ENCODE assay signal across 8 cellular contexts in genomic region chr1:64019818-64020217, GRCh38.
A peak's percentile ranks its signal among the peaks of the same experiment; 100 is the strongest.
DNase-seq lines count a peak whose midpoint lies in the region; ATAC-seq, FAIRE-seq and TF ChIP-seq lines count a peak whose summit lies in the region.

No MANE protein-coding gene starts in this region.

- peaks cover 4% of the 10 kb centered on the region for H4K20me1 ChIP-seq in GM23338 (replicated peaks; ENCODE audit: insufficient read depth)

- peaks cover 21% of the 10 kb centered on the region for H3K4me1 Mint-ChIP-seq in GM23338

- 21 to 33% (median 33%) methylated on average over 2 of the region's 2 CpGs for WGBS in small intestine, 3 donors

- DNase-seq in ELR (ENCODE audit: low read depth) (peak; percentile 32), GM23338 (ENCODE audit: low spot score) (peak; percentile 41), OCI-M1 (lab: John Stamatoyannopoulos, UW) (peak; percentile 72), foreskin melanocyte (peak; percentile 72), small intestine (peak; percentile 72), NCI-H1417 treated with DMSO at 0.1 percent for 48 hours (lab: John Stamatoyannopoulos, UW) (no peak), iPS-NIHi11 (ENCODE audit: low spot score) (no peak)

- no peak for FAIRE-seq in small intestine (lab: Jason Lieb, UNC)

- no peak overlapping the region for H3K4me3 Mint-ChIP-seq in GM23338

- no peak for TF ChIP-seq CTCF in GM23338 (conservative IDR thresholded peaks at IDR 0.05; ENCODE audit: low read depth in 2 of 2)

- no peaks in the 10 kb centered on the region; the same call in 1 of the 2 replicates for H3K36me3 ChIP-seq in GM23338 (ENCODE audit: insufficient read depth)
- no peaks in the 10 kb centered on the region for H3K36me3 ChIP-seq in small intestine (ENCODE audit: control insufficient read depth in 2 of 2, insufficient read depth in 2 of 2, low read length in 2 of 2)

- no peaks in the 10 kb centered on the region for H3K79me2 ChIP-seq in GM23338 (replicated peaks; ENCODE audit: insufficient read depth)

- no peak overlapping the region for H3K4me2 ChIP-seq in GM23338

- no peaks in the 10 kb centered on the region for H3F3A ChIP-seq in GM23338 (replicated peaks; ENCODE audit: low read depth)

- peaks cover 4% of the 10 kb centered on the region for H3K9me2 ChIP-seq in GM23338 (ENCODE audit: insufficient read depth)

- no peak overlapping the region for H3K4me3 ChIP-seq in GM23338
- no peak overlapping the region for H3K4me3 ChIP-seq in small intestine (ENCODE audit: low read depth in 1 of 2, low read length in 2 of 2)

- peak overlapping the region; percentile 1; the same call in 1 of the 2 replicates for H3K27ac Mint-ChIP-seq in GM23338

- peaks cover 2% of the 10 kb centered on the region for H3K27me3 Mint-ChIP-seq in GM23338 (ENCODE audit: insufficient read depth, low read depth, poor library complexity)

- no peaks in the 10 kb centered on the region for H3K9me3 ChIP-seq in small intestine (ENCODE audit: control insufficient read depth, low read depth)

- H3K27ac ChIP-seq in GM23338 (ENCODE audit: low read depth): no peak overlapping the region
- H3K27ac ChIP-seq in small intestine (ENCODE audit: low read depth in 1 of 2, low read length in 1 of 2): peak overlapping the region in 1 of 2 donors; percentile 14

- ATAC-seq in GM23338: peak; percentile 57
- ATAC-seq in GM21576 (IDR thresholded peaks at IDR 0.05; ENCODE audit: unreplicated experiment): no peak

- no peak overlapping the region for H2AFZ ChIP-seq in GM23338

- no peaks in the 10 kb centered on the region for H3K9me3 Mint-ChIP-seq in GM23338

- H3K27me3 ChIP-seq in GM23338 (ENCODE audit: insufficient read depth) (no peaks in the 10 kb centered on the region), small intestine (ENCODE audit: control insufficient read depth in 2 of 2, insufficient read depth in 2 of 2, low read length in 2 of 2) (no peaks in the 10 kb centered on the region)

- H3K36me3 Mint-ChIP-seq in GM23338 (ENCODE audit: low read depth): peaks cover 28% of the 10 kb centered on the region

- H3K4me1 ChIP-seq in GM23338 (ENCODE audit: insufficient read depth) (no peaks in the 10 kb centered on the region; the same call in 1 of the 2 replicates), small intestine (ENCODE audit: control insufficient read depth in 2 of 2, insufficient read depth in 1 of 2, low read depth in 1 of 2, low read length in 1 of 2) (no peaks in the 10 kb centered on the region)

TF ChIP-seq in GM23338, 12 proteins besides CTCF, POLR2A, EP300 and RAD21 (continues in another document):
- no peak for TF ChIP-seq EZH2 (IDR thresholded peaks at IDR 0.05; ENCODE audit: low read depth, unreplicated experiment)
- TF ChIP-seq STAT1 (IDR thresholded peaks at IDR 0.05; ENCODE audit: unreplicated experiment): no peak
- TF ChIP-seq ZNF331 (CRISPR knock-in tag; IDR thresholded peaks at IDR 0.05; ENCODE audit: low read depth): no peak
- no peak for TF ChIP-seq ZNF462 (CRISPR knock-in tag; IDR thresholded peaks at IDR 0.05)
- no peak for TF ChIP-seq REST (IDR thresholded peaks at IDR 0.05; ENCODE audit: unreplicated experiment)
- no peak for TF ChIP-seq ZNF114 (CRISPR knock-in tag; IDR thresholded peaks at IDR 0.05)
- TF ChIP-seq POLR2AphosphoS5 (IDR thresholded peaks at IDR 0.05; ENCODE audit: low read depth): no peak
- TF ChIP-seq CREB1 (CRISPR knock-in tag; IDR thresholded peaks at IDR 0.05; ENCODE audit: low read depth): no peak
- no peak for TF ChIP-seq ETS1 (IDR thresholded peaks at IDR 0.05)
- no peak for TF ChIP-seq EZH2phosphoT487 (IDR thresholded peaks at IDR 0.05; ENCODE audit: unreplicated experiment)
- TF ChIP-seq JUNB (IDR thresholded peaks at IDR 0.05; ENCODE audit: unreplicated experiment): no peak

Comparison
In these comparisons a context has a peak if more than half of its experiments do, and no peak if none do; other contexts are left out.
1. DNase-seq: peak in ELR (single experiment), GM23338 (single experiment), OCI-M1 (single experiment), foreskin melanocyte (single experiment) and small intestine (single experiment); none in NCI-H1417 treated with DMSO at 0.1 percent for 48 hours (single experiment) and iPS-NIHi11 (single experiment).